Comparison of ENCODE assay signal across 15 cellular contexts in genomic region chr7:74511360-74511759, GRCh38.
"Had no signal": no experiment of that assay in that cellular context is flagged by ENCODE, and none has a peak within 500 bp of the region (broad histone marks: within the 10 kb centered on the region; RNA-seq: fewer than 3 reads in every experiment).

No MANE protein-coding gene starts in this region.

- H3K9me3 ChIP-seq: tibial artery, vagina had no signal

- DNase-seq: activated CD4-positive, alpha-beta T cell treated with anti-CD3 and anti-CD28 coated beads for 36 hours; activated CD8-positive, alpha-beta memory T cell treated with anti-CD3 and anti-CD28 coated beads, Interleukin-2, amount 50 U/mL, for 4 hours; activated CD8-positive, alpha-beta T cell treated with anti-CD3 and anti-CD28 coated beads for 36 hours; activated gamma-delta T cell treated with Interleukin-2 at 50 U/mL for 16 hours; activated naive CD8-positive, alpha-beta T cell treated with anti-CD3 and anti-CD28 coated beads for 36 hours; activated T-cell treated with anti-CD3 and anti-CD28 coated beads, Interleukin-2, amount 50 U/mL, for 72 hours; aorta; left cardiac atrium; nephron progenitor cell; T-helper 9 cell; tibial artery had no signal

- H3K27me3 ChIP-seq: tibial artery, vagina had no signal

- H3K27ac ChIP-seq: tibial artery, vagina had no signal

- FAIRE-seq: bronchial epithelial cell, colon, endothelial cell of umbilical vein had no signal

- ATAC-seq: activated CD4-positive, alpha-beta T cell treated with anti-CD3 and anti-CD28 coated beads for 36 hours; activated CD8-positive, alpha-beta T cell treated with anti-CD3 and anti-CD28 coated beads for 36 hours; activated T-cell treated with anti-CD3 and anti-CD28 coated beads, Interleukin-2, amount 50 U/mL, for 72 hours; left cardiac atrium had no signal

- H3K4me1 ChIP-seq: vagina had no signal

- H3K4me3 ChIP-seq: tibial artery, vagina had no signal
